Comparison of ENCODE assay signal across 19 cellular contexts in genomic region chr13:99363949-99364348, GRCh38. TPM values are rescaled to one million over a fixed set of nuclear protein-coding genes. Genes with fewer than 3 reads are reported as not detected.
DNase-seq lines count a peak whose midpoint lies in the region; ATAC-seq and TF ChIP-seq lines count a peak whose summit lies in the region.
"Had no signal": no experiment of that assay in that cellular context is flagged by ENCODE, and none has a peak within 500 bp of the region (broad histone marks: within the 10 kb centered on the region; RNA-seq: fewer than 3 reads in every experiment).

No MANE protein-coding gene starts in this region.

- 85 to 94% (median 93%) methylated on average over 1 of the region's 1 CpG for WGBS in heart left ventricle, 4 donors

- H3K4me3 Mint-ChIP-seq in naive thymus-derived CD4-positive, alpha-beta T cell, result peak overlapping the region in 9 of 10 donors; percentile 5 to 70 (median 14)
- H3K4me3 Mint-ChIP-seq: activated CD8-positive, alpha-beta memory T cell treated with anti-CD3 and anti-CD28 coated beads, Interleukin-2, amount 10 ng/mL, durations not matched to agents 7 days and 5 days; natural killer cell had no signal

- H3K4me1 ChIP-seq in naive thymus-derived CD4-positive, alpha-beta T cell (ENCODE audit: control insufficient read depth in 2 of 2, insufficient read depth in 2 of 2, low read length in 2 of 2), result peaks cover 85 to 89% of the 10 kb centered on the region in 2 donors
- peaks cover 0 to 36% (median 2%) of the 10 kb centered on the region in 12 donors for H3K4me1 ChIP-seq in heart left ventricle
- H3K4me1 ChIP-seq in upper lobe of right lung, result no peaks in the 10 kb centered on the region
- H3K4me1 ChIP-seq: gastroesophageal sphincter had no signal

- TF ChIP-seq POLR2A in heart left ventricle (IDR thresholded peaks at IDR 0.05), result no peak

- CTCF ChIA-PET in naive thymus-derived CD4-positive, alpha-beta T cell (lab: Charles Lee), result no interaction called here

- H3K27me3 Mint-ChIP-seq in naive thymus-derived CD4-positive, alpha-beta T cell, result no peaks in the 10 kb centered on the region
- H3K27me3 Mint-ChIP-seq: activated CD8-positive, alpha-beta memory T cell treated with anti-CD3 and anti-CD28 coated beads, Interleukin-2, amount 10 ng/mL, durations not matched to agents 7 days and 5 days had no signal

- peak; percentile 29 to 52 for ATAC-seq in activated CD4-positive, CD25-positive, alpha-beta regulatory T cell treated with anti-CD3 and anti-CD28 coated beads, Interleukin-2, amount 50 U/mL, for 24 hours
- ATAC-seq in GM21515 (IDR thresholded peaks at IDR 0.05; ENCODE audit: unreplicated experiment) (peak; percentile 49), HG03378 (IDR thresholded peaks at IDR 0.05; ENCODE audit: unreplicated experiment) (peak; percentile 30), heart left ventricle (no peak), upper lobe of right lung (no peak)
- no peak for ATAC-seq in naive thymus-derived CD4-positive, alpha-beta T cell
- ATAC-seq: activated CD8-positive, alpha-beta memory T cell treated with anti-CD3 and anti-CD28 coated beads, Interleukin-2, amount 10 ng/mL, durations not matched to agents 7 days and 5 days; gastroesophageal sphincter; natural killer cell had no signal

- POLR2A ChIA-PET in naive thymus-derived CD4-positive, alpha-beta T cell (lab: Charles Lee), result no interaction called here

- H3K9me3 Mint-ChIP-seq in naive thymus-derived CD4-positive, alpha-beta T cell, result peaks cover 0 to 5% (median 0%) of the 10 kb centered on the region in 11 donors
- H3K9me3 Mint-ChIP-seq: natural killer cell had no signal

- no peaks in the 10 kb centered on the region for H3K27me3 ChIP-seq in naive thymus-derived CD4-positive, alpha-beta T cell (ENCODE audit: control insufficient read depth in 2 of 2, insufficient read depth in 2 of 2, low read length in 2 of 2)
- H3K27me3 ChIP-seq in heart left ventricle (no peaks in the 10 kb centered on the region), upper lobe of right lung (no peaks in the 10 kb centered on the region)
- H3K27me3 ChIP-seq: gastroesophageal sphincter had no signal

- no peak for TF ChIP-seq CTCF in heart left ventricle (IDR thresholded peaks at IDR 0.05)
- no peak for TF ChIP-seq CTCF in upper lobe of right lung (IDR thresholded peaks at IDR 0.05)

- no peaks in the 10 kb centered on the region for H3K9me3 ChIP-seq in naive thymus-derived CD4-positive, alpha-beta T cell (ENCODE audit: control insufficient read depth in 2 of 3, low read length in 3 of 3)
- no peaks in the 10 kb centered on the region for H3K9me3 ChIP-seq in heart left ventricle
- H3K9me3 ChIP-seq in upper lobe of right lung, result no peaks in the 10 kb centered on the region
- H3K9me3 ChIP-seq: gastroesophageal sphincter, thoracic aorta had no signal

- H3K27ac ChIP-seq in naive thymus-derived CD4-positive, alpha-beta T cell (ENCODE audit: low read depth, low read length), result peak overlapping the region; percentile 78
- H3K27ac ChIP-seq in heart left ventricle, result peak overlapping the region in 1 of 12 donors; percentile 40
- H3K27ac ChIP-seq in upper lobe of right lung, result no peak overlapping the region
- H3K27ac ChIP-seq: 22Rv1, gastroesophageal sphincter, thoracic aorta had no signal

- intact Hi-C loops in naive thymus-derived CD4-positive, alpha-beta T cell (cut with micrococcal nuclease), result loop anchor here in 1 of 2 donors (5.0 kb wide), 1 partner anchor 277 kb away; no protein-coding TSS in a partner anchor
- intact Hi-C loops in heart left ventricle (cut with DNase I) (loop anchor here in 1 of 10 donors (10.0 kb wide), 1 partner anchor 89 kb away; no protein-coding TSS in a partner anchor), upper lobe of right lung (cut with DNase I) (no loop called here)

- DNase-seq in activated CD4-positive, CD25-positive, alpha-beta regulatory T cell (lab: John Stamatoyannopoulos, UW), result no peak
- DNase-seq in naive thymus-derived CD4-positive, alpha-beta T cell, result no peak
- DNase-seq in heart left ventricle (no peak), upper lobe of right lung (no peak)
- DNase-seq in stimulated activated CD8-positive, alpha-beta memory T cell treated with anti-CD3 and anti-CD28 coated beads, Interleukin-4, amount 100 ng/mL, for 48 hours, result no peak
- DNase-seq: COR-L47; effector CD4-positive, alpha-beta T cell; natural killer cell; NCI-H1048; right cardiac atrium; RPMI8226; T1000 had no signal

- peaks cover 7 to 62% (median 32%) of the 10 kb centered on the region in 5 donors for H3K36me3 Mint-ChIP-seq in naive thymus-derived CD4-positive, alpha-beta T cell

- peak overlapping the region in 8 of 9 donors; percentile 90 to 99 (median 97) for H3K27ac Mint-ChIP-seq in naive thymus-derived CD4-positive, alpha-beta T cell
- H3K27ac Mint-ChIP-seq: activated CD8-positive, alpha-beta memory T cell treated with anti-CD3 and anti-CD28 coated beads, Interleukin-2, amount 10 ng/mL, durations not matched to agents 7 days and 5 days had no signal

- H3K36me3 ChIP-seq in naive thymus-derived CD4-positive, alpha-beta T cell (ENCODE audit: control insufficient read depth in 2 of 3, insufficient read depth in 3 of 3, low read length in 3 of 3), result no peaks in the 10 kb centered on the region
- H3K36me3 ChIP-seq in heart left ventricle, result peaks cover 0 to 37% (median 11%) of the 10 kb centered on the region in 9 donors
- peaks cover 6% of the 10 kb centered on the region for H3K36me3 ChIP-seq in upper lobe of right lung

- H3K4me1 Mint-ChIP-seq in naive thymus-derived CD4-positive, alpha-beta T cell, result peaks cover 65 to 100% (median 97%) of the 10 kb centered on the region in 7 donors

- no peak overlapping the region for H3K4me3 ChIP-seq in naive thymus-derived CD4-positive, alpha-beta T cell (ENCODE audit: low read length)
- H3K4me3 ChIP-seq in heart left ventricle (no peak overlapping the region), upper lobe of right lung (no peak overlapping the region)
- H3K4me3 ChIP-seq: gastroesophageal sphincter, thoracic aorta had no signal

RNA-seq across cellular contexts. Expression of gene GPR183, which starts 56.8 kb away (rescaled TPM):
- 100 to 1,000 TPM in 4 of 5 experiments, 10 to 100 TPM in 1; 26.8 to 231 (median 112) TPM for total RNA-seq in naive thymus-derived CD4-positive, alpha-beta T cell
- 100 to 1,000 TPM; 234 to 241 TPM for polyA plus RNA-seq in naive thymus-derived CD4-positive, alpha-beta T cell
- total RNA-seq in heart left ventricle, result 1 to 10 TPM in 7 of 9 donors, under 1 TPM in 2; 0.69 to 7.6 (median 1.5) TPM
- 1 to 10 TPM in 1 of 2 donors, under 1 TPM in 1; 0.72 to 2.7 TPM for polyA plus RNA-seq in heart left ventricle
- 13.6 TPM for total RNA-seq in upper lobe of right lung

Comparison
In these comparisons a context has a peak if more than half of its experiments do, and no peak if none do; other contexts are left out.
1. ATAC-seq: peak in activated CD4-positive, CD25-positive, alpha-beta regulatory T cell treated with anti-CD3 and anti-CD28 coated beads, Interleukin-2, amount 50 U/mL, for 24 hours (2 of 2), GM21515 (single experiment) and HG03378 (single experiment); none in naive thymus-derived CD4-positive, alpha-beta T cell (single experiment), heart left ventricle (0 of 4) and upper lobe of right lung (single experiment).